In genomic region chr5:169152453-169152852, GRCh38 we compare ENCODE assay signal across 15 cellular contexts.
DNase-seq lines count a peak whose midpoint lies in the region; ATAC-seq and TF ChIP-seq lines count a peak whose summit lies in the region.
"Had no signal": no experiment of that assay in that cellular context is flagged by ENCODE, and none has a peak within 500 bp of the region (broad histone marks: within the 10 kb centered on the region; RNA-seq: fewer than 3 reads in every experiment).

No MANE protein-coding gene starts in this region.

- H2BK12ac ChIP-seq in H9 (ENCODE audit: insufficient read length, low read depth, low read length) = no peak overlapping the region

- no peaks in the 10 kb centered on the region for H3K9me2 ChIP-seq in Karpas-422 (replicated peaks; ENCODE audit: insufficient read depth, low read length)

- H4K20me1 ChIP-seq in H9 (ENCODE audit: control insufficient read depth, insufficient read depth, insufficient read length) (no peaks in the 10 kb centered on the region), Karpas-422 (ENCODE audit: insufficient read depth, low read depth, low read length) (0 out of 2 replicates have a peak, but pooled peaks cover 3% of the 10 kb centered on the region), smooth muscle cell (ENCODE audit: low read depth) (no peaks in the 10 kb centered on the region)
- H4K20me1 ChIP-seq: BLaER1 treated with 17β-estradiol and CSF1 and Interleukin-3, amounts not matched to agents 10 nM and 100 nM had no signal

- H3F3A ChIP-seq in smooth muscle cell (ENCODE audit: low read depth) = peaks cover 4% of the 10 kb centered on the region

- H4K8ac ChIP-seq in H9 (replicated peaks; ENCODE audit: insufficient read length, low read depth, low read length) = no peak overlapping the region

- no peak overlapping the region for H3K9ac ChIP-seq in H9 (ENCODE audit: extremely low read depth, insufficient read length, low read length)
- H3K9ac ChIP-seq in Karpas-422 (ENCODE audit: low read length) = no peak overlapping the region
- no peak overlapping the region for H3K9ac ChIP-seq in smooth muscle cell (ENCODE audit: low read depth)
- H3K9ac ChIP-seq: BLaER1 treated with 17β-estradiol and CSF1 and Interleukin-3, amounts not matched to agents 10 nM and 100 nM had no signal

- peaks cover 4 to 5% of the 10 kb centered on the region in 2 experiments for H3K9me3 Mint-ChIP-seq in H9
- H3K9me3 Mint-ChIP-seq in natural killer cell treated with Interleukin-12 subunit alpha and Interleukin-12 subunit beta and Interleukin-15 and Interleukin-18, amount 100 ng/mL, for 72 hours = no peaks in the 10 kb centered on the region

- H2BK15ac ChIP-seq in H9 (ENCODE audit: low read depth, low read length) = no peak overlapping the region

- no peak overlapping the region for H3K4me3 Mint-ChIP-seq in H9
- no peak overlapping the region for H3K4me3 Mint-ChIP-seq in natural killer cell treated with Interleukin-12 subunit alpha and Interleukin-12 subunit beta and Interleukin-15 and Interleukin-18, amount 100 ng/mL, for 72 hours
- H3K4me3 Mint-ChIP-seq: B cell; CD8-positive, alpha-beta T cell had no signal

- peaks cover 8% of the 10 kb centered on the region for H3K27me3 Mint-ChIP-seq in H9 (ENCODE audit: low read depth)
- H3K27me3 Mint-ChIP-seq in natural killer cell treated with Interleukin-12 subunit alpha and Interleukin-12 subunit beta and Interleukin-15 and Interleukin-18, amount 100 ng/mL, for 72 hours = peaks cover 3 to 13% of the 10 kb centered on the region in 2 donors

- no peak overlapping the region for H3K27ac ChIP-seq in H9 (ENCODE audit: insufficient read length, low read depth, low read length)
- no peak overlapping the region for H3K27ac ChIP-seq in Karpas-422 (ENCODE audit: low read length)
- H3K27ac ChIP-seq in smooth muscle cell (ENCODE audit: low read depth) = peak overlapping the region; percentile 5
- no peak overlapping the region for H3K27ac ChIP-seq in transverse colon
- H3K27ac ChIP-seq: BLaER1 treated with 17β-estradiol and CSF1 and Interleukin-3, amounts not matched to agents 10 nM and 100 nM; HL-60 had no signal

- no peak for ATAC-seq in natural killer cell treated with Interleukin-12 subunit alpha and Interleukin-12 subunit beta and Interleukin-15 and Interleukin-18, amount 100 ng/mL, for 72 hours
- ATAC-seq: CD8-positive, alpha-beta T cell; GM12878 had no signal

- no peaks in the 10 kb centered on the region for H3K23me2 ChIP-seq in H9 (ENCODE audit: insufficient read length, low read depth, low read length, poor library complexity, severe bottlenecking)

- no peak overlapping the region for H3K27ac Mint-ChIP-seq in H9
- no peak overlapping the region for H3K27ac Mint-ChIP-seq in natural killer cell treated with Interleukin-12 subunit alpha and Interleukin-12 subunit beta and Interleukin-15 and Interleukin-18, amount 100 ng/mL, for 72 hours
- H3K27ac Mint-ChIP-seq: B cell; CD8-positive, alpha-beta T cell had no signal

- H3K4me2 ChIP-seq in H9 (ENCODE audit: insufficient read depth, insufficient read length, low read length) = no peak overlapping the region
- H3K4me2 ChIP-seq in Karpas-422 (ENCODE audit: low read depth, low read length, poor library complexity, severe bottlenecking) = no peak overlapping the region
- no peak overlapping the region for H3K4me2 ChIP-seq in smooth muscle cell
- H3K4me2 ChIP-seq: BLaER1 treated with 17β-estradiol and CSF1 and Interleukin-3, amounts not matched to agents 10 nM and 100 nM had no signal

- WGBS in H9 (ENCODE audit: extremely low coverage, insufficient read length, low lambda C conversion rate) = no CpG with 5 or more reads among the region's 8 CpGs
- WGBS in smooth muscle cell (ENCODE audit: low lambda C conversion rate) = 78% methylated on average over 8 of the region's 8 CpGs
- 0 to 62% methylated on average over 1 to 8 of the region's 8 CpGs for WGBS in transverse colon (ENCODE audit: low coverage in 1 of 2), 2 donors

- no peak overlapping the region for H2BK20ac ChIP-seq in H9 (ENCODE audit: low read depth, low read length, poor library complexity, severe bottlenecking)

- no peak overlapping the region for H3T11ph ChIP-seq in H9 (ENCODE audit: low read length)

- no peak overlapping the region for H4K5ac ChIP-seq in H9 (ENCODE audit: insufficient read length, low read depth, low read length)

- no peak overlapping the region for H3K23ac ChIP-seq in H9 (ENCODE audit: insufficient read length, low read depth, low read length)

- in situ Hi-C loops in transverse colon (cut with MboI; ENCODE audit: low pct_ligation_motif_present in 1 of 4, low pct_unique_long_range_greater_than_20kb in 1 of 4, low sequenced_read_pairs in 3 of 4) = no loop called here

- H2AFZ ChIP-seq in H9 (ENCODE audit: low read length) (no peak overlapping the region), Karpas-422 (ENCODE audit: low read length) (no peak overlapping the region), smooth muscle cell (ENCODE audit: low read depth) (no peak overlapping the region)

- H2BK120ac ChIP-seq in H9 (ENCODE audit: low read depth, low read length, poor library complexity, severe bottlenecking) = no peak overlapping the region

- no peak for TF ChIP-seq CTCF in H9 (conservative IDR thresholded peaks at IDR 0.05)
- TF ChIP-seq CTCF in smooth muscle cell (IDR thresholded peaks at IDR 0.05; ENCODE audit: borderline replicate concordance, insufficient read depth, poor library complexity, severe bottlenecking) = no peak
- TF ChIP-seq CTCF in transverse colon (IDR thresholded peaks at IDR 0.05) = no peak

- H3K79me2 ChIP-seq in H9 (ENCODE audit: insufficient read depth, low read length) = no peaks in the 10 kb centered on the region
- no peaks in the 10 kb centered on the region for H3K79me2 ChIP-seq in Karpas-422 (ENCODE audit: low read length)
- H3K79me2 ChIP-seq in smooth muscle cell (ENCODE audit: low read depth) = no peaks in the 10 kb centered on the region

- H3K36me3 ChIP-seq in Karpas-422 (ENCODE audit: insufficient read depth, low read length) (no peaks in the 10 kb centered on the region), smooth muscle cell (ENCODE audit: low read depth) (no peaks in the 10 kb centered on the region), transverse colon (no peaks in the 10 kb centered on the region)
- H3K36me3 ChIP-seq: BLaER1 treated with 17β-estradiol and CSF1 and Interleukin-3, amounts not matched to agents 10 nM and 100 nM; HAP-1 had no signal

- DNase-seq in H9 (no peak), Karpas-422 (peak; percentile 2), islet precursor cell (peak; percentile 78), smooth muscle cell (lab: John Stamatoyannopoulos, UW; ENCODE audit: unreplicated experiment) (no peak), transverse colon (no peak), NCI-H510A (lab: John Stamatoyannopoulos, UW) (no peak)
- DNase-seq in natural killer cell treated with Interleukin-12 subunit alpha and Interleukin-12 subunit beta and Interleukin-15 and Interleukin-18, amount 100 ng/mL, for 72 hours (ENCODE audit: low spot score) = no peak
- DNase-seq: Calu3; CD8-positive, alpha-beta T cell; DMS79 treated with DMSO at 0.1 percent for 48 hours had no signal

- H3K4ac ChIP-seq in H9 (ENCODE audit: low read depth, low read length) = no peak overlapping the region

- TF ChIP-seq EP300 in transverse colon (IDR thresholded peaks at IDR 0.05; ENCODE audit: low read depth) = no peak

- no peak overlapping the region for H4K91ac ChIP-seq in H9 (ENCODE audit: insufficient read length, low read depth, low read length)

- H3K79me1 ChIP-seq in H9 (ENCODE audit: insufficient read depth, low read depth, low read length, poor library complexity, severe bottlenecking) = no peaks in the 10 kb centered on the region

- peaks cover 4% of the 10 kb centered on the region; the same call in 1 of the 2 replicates for H3K4me1 ChIP-seq in H9 (ENCODE audit: insufficient read depth, low read length)
- H3K4me1 ChIP-seq in Karpas-422 (ENCODE audit: low read length) = no peaks in the 10 kb centered on the region
- H3K4me1 ChIP-seq in smooth muscle cell (ENCODE audit: low read depth) = no peaks in the 10 kb centered on the region
- H3K4me1 ChIP-seq in transverse colon = peaks cover 0 to 10% (median 9%) of the 10 kb centered on the region in 4 donors
- H3K4me1 ChIP-seq: BLaER1 treated with 17β-estradiol and CSF1 and Interleukin-3, amounts not matched to agents 10 nM and 100 nM; HAP-1 had no signal

- H3K18ac ChIP-seq in H9 (ENCODE audit: insufficient read length, low read depth, low read length) = no peak overlapping the region

- intact Hi-C loops in transverse colon (cut with DNase I; ENCODE audit: low total_unique reads) = no loop called here

- H3K14ac ChIP-seq in H9 (ENCODE audit: insufficient read depth, low read length) = 0 out of 2 replicates have a peak overlapping the region, but pooled peaks have one; percentile 14

- H2AK5ac ChIP-seq in H9 (ENCODE audit: insufficient read length, low read length) = no peak overlapping the region

- H3K4me1 Mint-ChIP-seq in H9 = peaks cover 28 to 32% of the 10 kb centered on the region in 2 experiments
- H3K4me1 Mint-ChIP-seq in natural killer cell treated with Interleukin-12 subunit alpha and Interleukin-12 subunit beta and Interleukin-15 and Interleukin-18, amount 100 ng/mL, for 72 hours (ENCODE audit: low read depth in 2 of 2) = no peaks in the 10 kb centered on the region
- H3K4me1 Mint-ChIP-seq: B cell had no signal

- no peak overlapping the region for H3K56ac ChIP-seq in H9 (ENCODE audit: insufficient read length, low read depth, low read length)

- H2BK5ac ChIP-seq in H9 (ENCODE audit: insufficient read length, low read length) = no peak overlapping the region

- no peaks in the 10 kb centered on the region for H3K27me3 ChIP-seq in H9 (ENCODE audit: insufficient read depth, low read length)
- no peaks in the 10 kb centered on the region for H3K27me3 ChIP-seq in Karpas-422 (ENCODE audit: low read length)
- no peaks in the 10 kb centered on the region for H3K27me3 ChIP-seq in smooth muscle cell (ENCODE audit: low read depth)
- H3K27me3 ChIP-seq in transverse colon = no peaks in the 10 kb centered on the region
- H3K27me3 ChIP-seq: BLaER1 treated with 17β-estradiol and CSF1 and Interleukin-3, amounts not matched to agents 10 nM and 100 nM had no signal

- no peak for TF ChIP-seq POLR2A in transverse colon (IDR thresholded peaks at IDR 0.05)

- H3K4me3 ChIP-seq in Karpas-422 (ENCODE audit: low read length) (no peak overlapping the region), smooth muscle cell (no peak overlapping the region), transverse colon (no peak overlapping the region)
- H3K4me3 ChIP-seq: BLaER1 treated with 17β-estradiol and CSF1 and Interleukin-3, amounts not matched to agents 10 nM and 100 nM; GM12878; HAP-1 had no signal

- H3K9me3 ChIP-seq in H9 (ENCODE audit: control insufficient read depth, low read depth, low read length) (no peaks in the 10 kb centered on the region), Karpas-422 (ENCODE audit: low read length) (no peaks in the 10 kb centered on the region), smooth muscle cell (replicated peaks; ENCODE audit: low read depth) (no peaks in the 10 kb centered on the region), transverse colon (no peaks in the 10 kb centered on the region)
- H3K9me3 ChIP-seq: HAP-1 had no signal

- peaks cover 0 to 4% (median 0%) of the 10 kb centered on the region in 3 experiments; a peak in 3 of 7 replicates for H3K36me3 Mint-ChIP-seq in H9 (ENCODE audit: insufficient read depth in 1 of 3, low read depth in 3 of 3)
- peaks cover 3% of the 10 kb centered on the region for H3K36me3 Mint-ChIP-seq in natural killer cell treated with Interleukin-12 subunit alpha and Interleukin-12 subunit beta and Interleukin-15 and Interleukin-18, amount 100 ng/mL, for 72 hours
- H3K36me3 Mint-ChIP-seq: CD8-positive, alpha-beta T cell had no signal

Comparison
In these comparisons a context has a peak if more than half of its experiments do, and no peak if none do; other contexts are left out.
1. DNase-seq: peak in Karpas-422 (single experiment) and islet precursor cell (single experiment); none in H9 (single experiment), smooth muscle cell (single experiment), transverse colon (single experiment), natural killer cell treated with Interleukin-12 subunit alpha and Interleukin-12 subunit beta and Interleukin-15 and Interleukin-18, amount 100 ng/mL, for 72 hours (single experiment) and NCI-H510A (single experiment).